ENCODE assay signal across 24 cellular contexts in genomic region chr12:3596703-3597472, GRCh38.
"Had no signal": no experiment of that assay in that cellular context is flagged by ENCODE, and none has a peak within 500 bp of the region (broad histone marks: within the 10 kb centered on the region; RNA-seq: fewer than 3 reads in every experiment).

No MANE protein-coding gene starts in this region.

- H3K27me3 ChIP-seq: adrenal gland had no signal

- DNase-seq: activated CD4-positive, alpha-beta memory T cell treated with anti-CD3 and anti-CD28 coated beads, Interleukin-2, amount 10 ng/mL, durations not matched to agents 7 days and 5 days; activated CD4-positive, alpha-beta T cell treated with anti-CD3 and anti-CD28 coated beads, Interleukin-2, amount 10 ng/mL, durations not matched to agents 7 days and 5 days; activated CD4-positive, CD25-positive, alpha-beta regulatory T cell; activated naive CD4-positive, alpha-beta T cell treated with anti-CD3 and anti-CD28 coated beads, Interleukin-2, amount 50 U/mL, for 16 hours; activated naive CD8-positive, alpha-beta T cell treated with anti-CD3 and anti-CD28 coated beads, Interleukin-2, amount 10 ng/mL, durations not matched to agents 7 days and 5 days; activated T-cell treated with anti-CD3 and anti-CD28 coated beads for 4 hours; activated T-cell treated with anti-CD3 and anti-CD28 coated beads, Interleukin-2, amount 50 U/mL, for 48 hours; adrenal gland; anterior cingulate cortex; MM.1S; NCI-H1105; NCI-H1436; NCI-H1694 treated with DMSO at 0.1 percent for 48 hours; NCI-H2029 treated with DMSO at 0.1 percent for 48 hours; NCI-H345; NCI-H510A; NCI-H526 treated with DMSO at 0.1 percent for 48 hours; PC-3; SJCRH30; SK-N-SH; T-helper 1 cell had no signal

- H3K9me3 ChIP-seq: adrenal gland, SJCRH30, SK-N-SH had no signal

- FAIRE-seq: RCC 7860 had no signal

- H3K4me2 ChIP-seq: SK-N-SH had no signal

- H3K27ac Mint-ChIP-seq: activated CD4-positive, alpha-beta memory T cell treated with anti-CD3 and anti-CD28 coated beads, Interleukin-2, amount 10 ng/mL, durations not matched to agents 7 days and 5 days; activated CD4-positive, alpha-beta T cell treated with anti-CD3 and anti-CD28 coated beads, Interleukin-2, amount 10 ng/mL, durations not matched to agents 7 days and 5 days; activated naive CD8-positive, alpha-beta T cell treated with anti-CD3 and anti-CD28 coated beads, Interleukin-2, amount 10 ng/mL, durations not matched to agents 7 days and 5 days; activated T-helper 17 cell treated with anti-CD3 and anti-CD28 coated beads, Interleukin-2, amount 50 U/mL, for 72 hours had no signal

- H3K9me3 Mint-ChIP-seq: activated CD4-positive, alpha-beta memory T cell treated with anti-CD3 and anti-CD28 coated beads, Interleukin-2, amount 10 ng/mL, durations not matched to agents 7 days and 5 days; activated CD4-positive, alpha-beta T cell treated with anti-CD3 and anti-CD28 coated beads, Interleukin-2, amount 10 ng/mL, durations not matched to agents 7 days and 5 days; activated naive CD8-positive, alpha-beta T cell treated with anti-CD3 and anti-CD28 coated beads, Interleukin-2, amount 10 ng/mL, durations not matched to agents 7 days and 5 days; activated T-helper 17 cell treated with anti-CD3 and anti-CD28 coated beads, Interleukin-2, amount 50 U/mL, for 72 hours had no signal

- H3K4me1 ChIP-seq: adrenal gland had no signal

- ATAC-seq: activated T-helper 17 cell treated with anti-CD3 and anti-CD28 coated beads, Interleukin-2, amount 50 U/mL, for 72 hours; PC-3 had no signal

- H3K36me3 ChIP-seq: adrenal gland, SJCRH30 had no signal

- H3K4me3 Mint-ChIP-seq: activated CD4-positive, alpha-beta memory T cell treated with anti-CD3 and anti-CD28 coated beads, Interleukin-2, amount 10 ng/mL, durations not matched to agents 7 days and 5 days; activated CD4-positive, alpha-beta T cell treated with anti-CD3 and anti-CD28 coated beads, Interleukin-2, amount 10 ng/mL, durations not matched to agents 7 days and 5 days; activated naive CD8-positive, alpha-beta T cell treated with anti-CD3 and anti-CD28 coated beads, Interleukin-2, amount 10 ng/mL, durations not matched to agents 7 days and 5 days; activated T-helper 17 cell treated with anti-CD3 and anti-CD28 coated beads, Interleukin-2, amount 50 U/mL, for 72 hours had no signal

- H3K27me3 Mint-ChIP-seq: activated CD4-positive, alpha-beta memory T cell treated with anti-CD3 and anti-CD28 coated beads, Interleukin-2, amount 10 ng/mL, durations not matched to agents 7 days and 5 days; activated naive CD8-positive, alpha-beta T cell treated with anti-CD3 and anti-CD28 coated beads, Interleukin-2, amount 10 ng/mL, durations not matched to agents 7 days and 5 days had no signal

- H3K4me1 Mint-ChIP-seq: activated CD4-positive, alpha-beta memory T cell treated with anti-CD3 and anti-CD28 coated beads, Interleukin-2, amount 10 ng/mL, durations not matched to agents 7 days and 5 days; activated CD4-positive, alpha-beta T cell treated with anti-CD3 and anti-CD28 coated beads, Interleukin-2, amount 10 ng/mL, durations not matched to agents 7 days and 5 days; activated naive CD8-positive, alpha-beta T cell treated with anti-CD3 and anti-CD28 coated beads, Interleukin-2, amount 10 ng/mL, durations not matched to agents 7 days and 5 days; activated T-helper 17 cell treated with anti-CD3 and anti-CD28 coated beads, Interleukin-2, amount 50 U/mL, for 72 hours had no signal

- H3K4me3 ChIP-seq: adrenal gland, SJCRH30 had no signal

- H3K9ac ChIP-seq: SK-N-SH had no signal

- H3K36me3 Mint-ChIP-seq: activated naive CD8-positive, alpha-beta T cell treated with anti-CD3 and anti-CD28 coated beads, Interleukin-2, amount 10 ng/mL, durations not matched to agents 7 days and 5 days had no signal

- H3K27ac ChIP-seq: adrenal gland, SJCRH30, VCaP had no signal
